Comparison of ENCODE assay signal across 8 cellular contexts in the genomic region with DNA sequence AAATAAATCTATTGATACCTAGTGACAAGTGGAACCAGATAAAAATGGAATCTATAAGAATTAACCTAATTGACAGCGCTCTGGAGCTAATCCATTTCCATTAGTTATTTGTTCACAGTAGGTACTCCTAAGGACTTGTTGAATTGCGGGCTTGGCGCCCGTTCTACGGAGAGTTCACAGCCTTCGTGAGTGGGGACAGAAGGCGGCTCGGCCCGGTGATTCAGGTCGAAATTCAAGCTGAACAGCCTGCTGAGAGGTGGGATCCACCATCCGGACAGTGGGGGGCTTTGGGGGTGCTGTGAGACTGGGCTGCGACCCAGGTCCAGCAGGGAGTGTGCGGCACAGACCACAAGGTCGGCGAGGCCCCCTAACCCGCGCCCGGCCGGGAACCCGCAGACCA. TPM values are rescaled to one million over a fixed set of nuclear protein-coding genes. Genes with fewer than 3 reads are reported as not detected.
DNase-seq lines count a peak whose midpoint lies in the region; TF ChIP-seq lines count a peak whose summit lies in the region.

No MANE protein-coding gene starts in this region.

- no peak for TF ChIP-seq CTCF in ascending aorta (IDR thresholded peaks at IDR 0.05)

- H3K4me1 ChIP-seq in ascending aorta (peaks cover 0 to 24% of the 10 kb centered on the region in 2 donors), skeletal muscle satellite cell (ENCODE audit: control insufficient read depth, insufficient read depth, low read length) (peaks cover 17% of the 10 kb centered on the region)

- DNase-seq in activated gamma-delta T cell treated with anti-CD3 and anti-CD28 coated beads, Interleukin-2, amount 50 U/mL, for 16 hours (ENCODE audit: low read depth), result peak; percentile 4
- no peak for DNase-seq in activated gamma-delta T cell treated with Interleukin-2 at 50 U/mL for 16 hours
- DNase-seq in NCI-H1930 (lab: John Stamatoyannopoulos, UW), result peak; percentile 11 to 24
- DNase-seq in ascending aorta (ENCODE audit: low spot score in 2 of 2), result peak in 1 of 2 donors; percentile 66
- no peak for DNase-seq in HT-29 (ENCODE audit: low spot score)
- no peak for DNase-seq in OCI-M2 (lab: John Stamatoyannopoulos, UW; ENCODE audit: unreplicated experiment)

- H3K4me3 ChIP-seq in ascending aorta, result peak overlapping the region; percentile 100
- peak overlapping the region; percentile 82 for H3K4me3 ChIP-seq in iPS-11a (ENCODE audit: low read depth, low read length)
- H3K4me3 ChIP-seq in skeletal muscle satellite cell (ENCODE audit: low read length), result peak overlapping the region; percentile 89

- no peaks in the 10 kb centered on the region for H3K27me3 ChIP-seq in ascending aorta
- no peaks in the 10 kb centered on the region for H3K27me3 ChIP-seq in skeletal muscle satellite cell (ENCODE audit: control insufficient read depth, insufficient read depth, low read length)

- peak overlapping the region; percentile 93 for H3K4me2 ChIP-seq in skeletal muscle satellite cell (ENCODE audit: low read length)

- H3K27ac ChIP-seq in ascending aorta, result peak overlapping the region; percentile 98 to 100

- intact Hi-C loops in ascending aorta (cut with DNase I), result loop anchor here (2.0 to 5.0 kb wide), 5 partner anchors 26 to 886 kb away; no protein-coding TSS in a partner anchor

- H3K9me3 ChIP-seq in ascending aorta (no peaks in the 10 kb centered on the region), skeletal muscle satellite cell (replicated peaks; ENCODE audit: low read length) (no peaks in the 10 kb centered on the region)

- peak overlapping the region; percentile 96 for H3K9ac ChIP-seq in skeletal muscle satellite cell (ENCODE audit: low read depth, low read length)

- H3K36me3 ChIP-seq in ascending aorta (no peaks in the 10 kb centered on the region), skeletal muscle satellite cell (ENCODE audit: insufficient read depth, low read length) (no peaks in the 10 kb centered on the region)

RNA-seq across cellular contexts. Expression of a gene that starts 0.8 kb away (rescaled TPM):
- total RNA-seq in ascending aorta, result 371 TPM
- 552 and 606 TPM in 2 replicates for total RNA-seq in skeletal muscle satellite cell (2012; rRNA removed)
- 225 TPM in 2 replicates for total RNA-seq in HT-29 (2014; rRNA removed; shearing (Covaris generic))

Comparison
In these comparisons a context has a peak if more than half of its experiments do, and no peak if none do; other contexts are left out.
1. DNase-seq: peak in activated gamma-delta T cell treated with anti-CD3 and anti-CD28 coated beads, Interleukin-2, amount 50 U/mL, for 16 hours (single experiment) and NCI-H1930 (2 of 2); none in activated gamma-delta T cell treated with Interleukin-2 at 50 U/mL for 16 hours (single experiment), HT-29 (single experiment) and OCI-M2 (single experiment).
2. Peak in every context shown above with its lines, with median percentiles within 50 percentile points of each other: H3K4me3 ChIP-seq.